In genomic region chr12:7072024-7072423, GRCh38 we compare ENCODE assay signal across 1 cellular context.
TF ChIP-seq lines count a peak whose summit lies in the region.

No MANE protein-coding gene starts in this region.

TF ChIP-seq in HepG2, 621 proteins besides CTCF, POLR2A, EP300 and RAD21 (continues in another document):
- TF ChIP-seq, protein P1, sequence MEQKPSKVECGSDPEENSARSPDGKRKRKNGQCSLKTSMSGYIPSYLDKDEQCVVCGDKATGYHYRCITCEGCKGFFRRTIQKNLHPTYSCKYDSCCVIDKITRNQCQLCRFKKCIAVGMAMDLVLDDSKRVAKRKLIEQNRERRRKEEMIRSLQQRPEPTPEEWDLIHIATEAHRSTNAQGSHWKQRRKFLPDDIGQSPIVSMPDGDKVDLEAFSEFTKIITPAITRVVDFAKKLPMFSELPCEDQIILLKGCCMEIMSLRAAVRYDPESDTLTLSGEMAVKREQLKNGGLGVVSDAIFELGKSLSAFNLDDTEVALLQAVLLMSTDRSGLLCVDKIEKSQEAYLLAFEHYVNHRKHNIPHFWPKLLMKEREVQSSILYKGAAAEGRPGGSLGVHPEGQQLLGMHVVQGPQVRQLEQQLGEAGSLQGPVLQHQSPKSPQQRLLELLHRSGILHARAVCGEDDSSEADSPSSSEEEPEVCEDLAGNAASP (CRISPR knock-in tag; IDR thresholded peaks at IDR 0.05; ENCODE audit: borderline replicate concordance): peak; percentile 71; the same call in 1 of the 2 replicates
- TF ChIP-seq RBM22 (optimal IDR thresholded peaks at IDR 0.05; ENCODE audit: low read length) (no peak), EHMT2 (IDR thresholded peaks at IDR 0.05; ENCODE audit: borderline replicate concordance, low read depth, low read length) (0 out of 2 replicates have a peak, but pooled peaks have one; percentile 36), ZGPAT (CRISPR knock-in tag; IDR thresholded peaks at IDR 0.05) (0 out of 2 replicates have a peak, but pooled peaks have one; percentile 25), FOXA1 (IDR thresholded peaks at IDR 0.05) (no peak), FOXA1 (CRISPR knock-in tag; IDR thresholded peaks at IDR 0.05) (peak; percentile 47; the same call in 1 of the 2 replicates), MBNL3 (CRISPR knock-in tag; conservative IDR thresholded peaks at IDR 0.05) (no peak), RXRB (CRISPR knock-in tag; IDR thresholded peaks at IDR 0.05; ENCODE audit: borderline replicate concordance) (peak; percentile 55), NR2F6 (IDR thresholded peaks at IDR 0.05) (peak; percentile 81), NR2F6 (CRISPR knock-in tag; IDR thresholded peaks at IDR 0.05) (peak; percentile 48; the same call in 1 of the 2 replicates), HNF4A (CRISPR knock-in tag; IDR thresholded peaks at IDR 0.05) (peak; percentile 85), ZNF883 (CRISPR knock-in tag; IDR thresholded peaks at IDR 0.05; ENCODE audit: not compliant biosample characterization) (no peak), ZMYM2 (CRISPR knock-in tag; IDR thresholded peaks at IDR 0.05) (0 out of 2 replicates have a peak, but pooled peaks have one; percentile 51), MLX (CRISPR knock-in tag; IDR thresholded peaks at IDR 0.05) (0 out of 2 replicates have a peak, but pooled peaks have one; percentile 23), SAP130 (CRISPR knock-in tag; IDR thresholded peaks at IDR 0.05; ENCODE audit: low read depth) (0 out of 2 replicates have a peak, but pooled peaks have one; percentile 38), ZNF709 (CRISPR knock-in tag; IDR thresholded peaks at IDR 0.05) (no peak), HMG20A (CRISPR knock-in tag; IDR thresholded peaks at IDR 0.05; ENCODE audit: borderline replicate concordance) (peak; percentile 34; the same call in 1 of the 2 replicates), CEBPG (CRISPR knock-in tag; IDR thresholded peaks at IDR 0.05) (peak; percentile 28; the same call in 1 of the 2 replicates), TRIM24 (CRISPR knock-in tag; IDR thresholded peaks at IDR 0.05) (0 out of 2 replicates have a peak, but pooled peaks have one; percentile 22), GATAD2A (CRISPR knock-in tag; IDR thresholded peaks at IDR 0.05) (peak; percentile 32; the same call in 1 of the 2 replicates), TEF (CRISPR knock-in tag; IDR thresholded peaks at IDR 0.05) (no peak), BCL6 (CRISPR knock-in tag; IDR thresholded peaks at IDR 0.05) (peak; percentile 67), ZNF644 (CRISPR knock-in tag; IDR thresholded peaks at IDR 0.05; ENCODE audit: low read depth) (peak; percentile 77; the same call in 1 of the 2 replicates), NCOA5 (CRISPR knock-in tag; IDR thresholded peaks at IDR 0.05) (no peak), NR2C2 (CRISPR knock-in tag; IDR thresholded peaks at IDR 0.05; ENCODE audit: borderline replicate concordance) (peak; percentile 69), NR2F2 (IDR thresholded peaks at IDR 0.05; ENCODE audit: borderline replicate concordance, low read depth) (peak; percentile 78), LCORL (IDR thresholded peaks at IDR 0.05) (no peak), LCORL (CRISPR knock-in tag; IDR thresholded peaks at IDR 0.05) (peak; percentile 82), BHLHE40 (IDR thresholded peaks at IDR 0.05; ENCODE audit: low read length) (0 out of 2 replicates have a peak, but pooled peaks have one; percentile 13), NCOR1 (IDR thresholded peaks at IDR 0.05; ENCODE audit: borderline replicate concordance, low read length) (peak; percentile 68), RARA (CRISPR knock-in tag; IDR thresholded peaks at IDR 0.05) (peak; percentile 81), ZNF7 (CRISPR knock-in tag; IDR thresholded peaks at IDR 0.05) (no peak), ZNF816 (CRISPR knock-in tag; IDR thresholded peaks at IDR 0.05; ENCODE audit: borderline replicate concordance) (no peak), HOMEZ (CRISPR knock-in tag; IDR thresholded peaks at IDR 0.05; ENCODE audit: low read depth) (peak; percentile 29; the same call in 1 of the 2 replicates), RNF2 (conservative IDR thresholded peaks at IDR 0.05; ENCODE audit: low read depth) (no peak), RCOR2 (CRISPR knock-in tag; IDR thresholded peaks at IDR 0.05) (no peak), NR2F1 (CRISPR knock-in tag; IDR thresholded peaks at IDR 0.05) (peak; percentile 71 to 82; a peak in 3 of 4 replicates), JUND (CRISPR knock-in tag; IDR thresholded peaks at IDR 0.05) (0 out of 2 replicates have a peak, but pooled peaks have one; percentile 31), FOXA3 (CRISPR knock-in tag; IDR thresholded peaks at IDR 0.05) (peak; percentile 23; the same call in 1 of the 2 replicates), ARID5B (CRISPR knock-in tag; IDR thresholded peaks at IDR 0.05) (peak; percentile 76), HNF4G (IDR thresholded peaks at IDR 0.05; ENCODE audit: borderline replicate concordance, low read depth, low read length) (peak; percentile 85), HNF4G (CRISPR knock-in tag; IDR thresholded peaks at IDR 0.05; ENCODE audit: borderline replicate concordance, low read depth) (peak; percentile 54; the same call in 1 of the 2 replicates)
- TF ChIP-seq, protein P2, sequence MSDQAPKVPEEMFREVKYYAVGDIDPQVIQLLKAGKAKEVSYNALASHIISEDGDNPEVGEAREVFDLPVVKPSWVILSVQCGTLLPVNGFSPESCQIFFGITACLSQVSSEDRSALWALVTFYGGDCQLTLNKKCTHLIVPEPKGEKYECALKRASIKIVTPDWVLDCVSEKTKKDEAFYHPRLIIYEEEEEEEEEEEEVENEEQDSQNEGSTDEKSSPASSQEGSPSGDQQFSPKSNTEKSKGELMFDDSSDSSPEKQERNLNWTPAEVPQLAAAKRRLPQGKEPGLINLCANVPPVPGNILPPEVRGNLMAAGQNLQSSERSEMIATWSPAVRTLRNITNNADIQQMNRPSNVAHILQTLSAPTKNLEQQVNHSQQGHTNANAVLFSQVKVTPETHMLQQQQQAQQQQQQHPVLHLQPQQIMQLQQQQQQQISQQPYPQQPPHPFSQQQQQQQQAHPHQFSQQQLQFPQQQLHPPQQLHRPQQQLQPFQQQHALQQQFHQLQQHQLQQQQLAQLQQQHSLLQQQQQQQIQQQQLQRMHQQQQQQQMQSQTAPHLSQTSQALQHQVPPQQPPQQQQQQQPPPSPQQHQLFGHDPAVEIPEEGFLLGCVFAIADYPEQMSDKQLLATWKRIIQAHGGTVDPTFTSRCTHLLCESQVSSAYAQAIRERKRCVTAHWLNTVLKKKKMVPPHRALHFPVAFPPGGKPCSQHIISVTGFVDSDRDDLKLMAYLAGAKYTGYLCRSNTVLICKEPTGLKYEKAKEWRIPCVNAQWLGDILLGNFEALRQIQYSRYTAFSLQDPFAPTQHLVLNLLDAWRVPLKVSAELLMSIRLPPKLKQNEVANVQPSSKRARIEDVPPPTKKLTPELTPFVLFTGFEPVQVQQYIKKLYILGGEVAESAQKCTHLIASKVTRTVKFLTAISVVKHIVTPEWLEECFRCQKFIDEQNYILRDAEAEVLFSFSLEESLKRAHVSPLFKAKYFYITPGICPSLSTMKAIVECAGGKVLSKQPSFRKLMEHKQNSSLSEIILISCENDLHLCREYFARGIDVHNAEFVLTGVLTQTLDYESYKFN (CRISPR knock-in tag; conservative IDR thresholded peaks at IDR 0.05): peak; percentile 55
- TF ChIP-seq, protein P3, sequence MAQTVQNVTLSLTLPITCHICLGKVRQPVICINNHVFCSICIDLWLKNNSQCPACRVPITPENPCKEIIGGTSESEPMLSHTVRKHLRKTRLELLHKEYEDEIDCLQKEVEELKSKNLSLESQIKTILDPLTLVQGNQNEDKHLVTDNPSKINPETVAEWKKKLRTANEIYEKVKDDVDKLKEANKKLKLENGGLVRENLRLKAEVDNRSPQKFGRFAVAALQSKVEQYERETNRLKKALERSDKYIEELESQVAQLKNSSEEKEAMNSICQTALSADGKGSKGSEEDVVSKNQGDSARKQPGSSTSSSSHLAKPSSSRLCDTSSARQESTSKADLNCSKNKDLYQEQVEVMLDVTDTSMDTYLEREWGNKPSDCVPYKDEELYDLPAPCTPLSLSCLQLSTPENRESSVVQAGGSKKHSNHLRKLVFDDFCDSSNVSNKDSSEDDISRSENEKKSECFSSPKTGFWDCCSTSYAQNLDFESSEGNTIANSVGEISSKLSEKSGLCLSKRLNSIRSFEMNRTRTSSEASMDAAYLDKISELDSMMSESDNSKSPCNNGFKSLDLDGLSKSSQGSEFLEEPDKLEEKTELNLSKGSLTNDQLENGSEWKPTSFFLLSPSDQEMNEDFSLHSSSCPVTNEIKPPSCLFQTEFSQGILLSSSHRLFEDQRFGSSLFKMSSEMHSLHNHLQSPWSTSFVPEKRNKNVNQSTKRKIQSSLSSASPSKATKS (CRISPR knock-in tag; IDR thresholded peaks at IDR 0.05): no peak
